In the genomic region with DNA sequence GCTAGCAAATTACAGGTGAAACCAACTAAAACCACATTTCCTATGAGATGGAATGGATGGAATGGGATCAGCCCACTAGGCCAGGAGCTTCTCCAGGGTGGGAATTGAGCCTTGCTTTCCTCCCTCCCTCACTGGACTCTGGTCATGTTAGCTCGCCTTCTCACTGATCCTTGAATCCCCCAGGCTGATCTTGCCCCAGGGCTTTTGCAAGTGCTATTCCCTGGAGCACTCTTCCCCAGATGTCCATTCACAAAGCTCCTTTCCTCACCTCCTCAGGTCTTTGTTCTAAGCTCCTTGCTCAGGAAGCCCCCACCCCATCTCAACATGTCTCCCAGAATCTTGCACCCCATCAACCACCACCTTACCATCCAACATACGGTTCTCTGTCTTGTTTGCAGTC, we compare ENCODE assay signal across 19 cellular contexts.
DNase-seq lines count a peak whose midpoint lies in the region; TF ChIP-seq lines count a peak whose summit lies in the region.
"Had no signal": no experiment of that assay in that cellular context is flagged by ENCODE, and none has a peak within 500 bp of the region (broad histone marks: within the 10 kb centered on the region; RNA-seq: fewer than 3 reads in every experiment).

No MANE protein-coding gene starts in this region.

- no peaks in the 10 kb centered on the region for H3K36me3 Mint-ChIP-seq in activated CD4-positive, alpha-beta T cell treated with anti-CD3 and anti-CD28 coated beads, Interleukin-2, amount 10 ng/mL, durations not matched to agents 24 days and 14 days (ENCODE audit: low read depth)
- no peaks in the 10 kb centered on the region for H3K36me3 Mint-ChIP-seq in type B pancreatic cell
- H3K36me3 Mint-ChIP-seq: CD4-positive, alpha-beta memory T cell had no signal

- intact Hi-C loops in activated CD4-positive, alpha-beta T cell treated with anti-CD3 and anti-CD28 coated beads, Interleukin-2, amount 10 ng/mL, durations not matched to agents 24 days and 14 days (cut with micrococcal nuclease): no loop called here

- no peak overlapping the region for H3K4me3 Mint-ChIP-seq in activated CD4-positive, alpha-beta T cell treated with anti-CD3 and anti-CD28 coated beads, Interleukin-2, amount 10 ng/mL, durations not matched to agents 24 days and 14 days
- peak overlapping the region; percentile 32 for H3K4me3 Mint-ChIP-seq in type B pancreatic cell
- H3K4me3 Mint-ChIP-seq: CD4-positive, alpha-beta memory T cell; GM23338 had no signal

- H3K27me3 Mint-ChIP-seq in activated CD4-positive, alpha-beta T cell treated with anti-CD3 and anti-CD28 coated beads, Interleukin-2, amount 10 ng/mL, durations not matched to agents 24 days and 14 days: peaks cover 13% of the 10 kb centered on the region
- peaks cover 45% of the 10 kb centered on the region for H3K27me3 Mint-ChIP-seq in type B pancreatic cell

- TF ChIP-seq CTCF in GM10266 (IDR thresholded peaks at IDR 0.05; ENCODE audit: control insufficient read depth, insufficient read depth, low read depth, missing control alignments) (no peak), type B pancreatic cell (conservative IDR thresholded peaks at IDR 0.05) (no peak)

- DNase-seq in activated CD4-positive, alpha-beta T cell treated with anti-CD3 and anti-CD28 coated beads, Interleukin-2, amount 10 ng/mL, durations not matched to agents 24 days and 14 days: peak; percentile 45
- no peak for DNase-seq in activated CD4-positive, alpha-beta T cell treated with anti-CD3 and anti-CD28 coated beads for 48 hours
- peak; percentile 8 for DNase-seq in GM10266 (ENCODE audit: extremely low spot score)
- DNase-seq in NCI-H146 (lab: John Stamatoyannopoulos, UW): peak; percentile 43
- DNase-seq in type B pancreatic cell (ENCODE audit: extremely low spot score, unreplicated experiment): no peak
- no peak for DNase-seq in HT-29 (ENCODE audit: low spot score)
- no peak for DNase-seq in NCI-H2227 (lab: John Stamatoyannopoulos, UW; ENCODE audit: unreplicated experiment)
- DNase-seq: ACHN; Caco-2; CD4-positive, alpha-beta memory T cell; DMS153; GDM1; KG1; NCI-H2081 treated with DMSO at 0.1 percent for 48 hours; NCI-H226; PC-9; RPMI8226; SHP77 had no signal

- no peaks in the 10 kb centered on the region for H3K9me3 Mint-ChIP-seq in activated CD4-positive, alpha-beta T cell treated with anti-CD3 and anti-CD28 coated beads, Interleukin-2, amount 10 ng/mL, durations not matched to agents 24 days and 14 days
- no peaks in the 10 kb centered on the region for H3K9me3 Mint-ChIP-seq in type B pancreatic cell
- H3K9me3 Mint-ChIP-seq: CD4-positive, alpha-beta memory T cell; GM23338 had no signal

- no peak overlapping the region for H3K27ac Mint-ChIP-seq in activated CD4-positive, alpha-beta T cell treated with anti-CD3 and anti-CD28 coated beads, Interleukin-2, amount 10 ng/mL, durations not matched to agents 24 days and 14 days
- no peak overlapping the region for H3K27ac Mint-ChIP-seq in type B pancreatic cell
- H3K27ac Mint-ChIP-seq: CD4-positive, alpha-beta memory T cell; GM23338 had no signal

- H3K4me1 Mint-ChIP-seq in activated CD4-positive, alpha-beta T cell treated with anti-CD3 and anti-CD28 coated beads, Interleukin-2, amount 10 ng/mL, durations not matched to agents 24 days and 14 days: no peaks in the 10 kb centered on the region
- peaks cover 20% of the 10 kb centered on the region for H3K4me1 Mint-ChIP-seq in type B pancreatic cell (ENCODE audit: unreplicated experiment)
- H3K4me1 Mint-ChIP-seq: CD4-positive, alpha-beta memory T cell had no signal

Comparison
In these comparisons a context has a peak if more than half of its experiments do, and no peak if none do; other contexts are left out.
1. DNase-seq: peak in activated CD4-positive, alpha-beta T cell treated with anti-CD3 and anti-CD28 coated beads, Interleukin-2, amount 10 ng/mL, durations not matched to agents 24 days and 14 days (single experiment), GM10266 (single experiment) and NCI-H146 (single experiment); none in activated CD4-positive, alpha-beta T cell treated with anti-CD3 and anti-CD28 coated beads for 48 hours (single experiment), type B pancreatic cell (single experiment), HT-29 (single experiment) and NCI-H2227 (single experiment).